In genomic region chr6:142893088-142893487, GRCh38 we compare ENCODE assay signal across 1 cellular context.
TF ChIP-seq lines count a peak whose summit lies in the region.

No MANE protein-coding gene starts in this region.

TF ChIP-seq in HepG2, 621 proteins besides CTCF, POLR2A, EP300 and RAD21:
- TF ChIP-seq REST (IDR thresholded peaks at IDR 0.05; ENCODE audit: borderline replicate concordance in 1 of 2, low read depth in 1 of 2, low read length in 2 of 2) (no peak), ATF7 (IDR thresholded peaks at IDR 0.05) (peak; percentile 54), ATF7 (CRISPR knock-in tag; IDR thresholded peaks at IDR 0.05) (no peak), HNF4A (CRISPR knock-in tag; IDR thresholded peaks at IDR 0.05) (no peak), ARNT2 (CRISPR knock-in tag; IDR thresholded peaks at IDR 0.05; ENCODE audit: low read depth) (no peak), THAP9 (CRISPR knock-in tag; IDR thresholded peaks at IDR 0.05; ENCODE audit: borderline replicate concordance) (no peak)
